ENCODE assay signal across 8 cellular contexts in the genomic region with DNA sequence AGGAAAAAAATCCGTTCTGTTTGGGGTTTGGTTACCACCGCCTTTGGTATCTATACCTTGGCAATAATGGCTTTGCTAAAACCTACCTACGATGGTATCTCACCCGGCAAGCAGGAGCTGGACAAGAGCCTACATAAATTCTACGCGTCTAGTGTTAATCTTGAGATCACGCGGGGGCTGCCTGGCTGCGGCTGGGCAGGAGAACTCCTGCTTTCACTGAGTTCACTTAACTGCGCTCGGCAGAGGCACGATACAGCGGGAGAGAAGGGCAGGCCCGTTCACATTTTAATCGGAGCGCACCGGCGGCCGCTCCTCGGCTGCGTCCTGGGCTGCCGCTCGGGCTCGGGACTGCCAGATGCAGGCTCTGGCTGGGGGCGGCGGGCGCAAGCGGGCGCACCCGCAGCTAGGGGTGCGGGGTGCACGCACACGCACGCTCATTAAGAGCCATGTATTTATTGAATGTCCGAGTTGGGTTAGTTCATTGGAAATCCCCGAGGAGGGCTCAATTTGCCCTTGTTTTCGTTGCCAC. TPM values are rescaled to one million over a fixed set of nuclear protein-coding genes. Genes with fewer than 3 reads are reported as not detected.
DNase-seq lines count a peak whose midpoint lies in the region; ATAC-seq and TF ChIP-seq lines count a peak whose summit lies in the region.

No MANE protein-coding gene starts in this region.

- H3K9me3 ChIP-seq in thoracic aorta = no peaks in the 10 kb centered on the region

- peak; percentile 26 to 38 for ATAC-seq in activated T-cell treated with anti-CD3 and anti-CD28 coated beads, Interleukin-2, amount 50 U/mL, for 72 hours (replicated peaks in 1 of 2)
- ATAC-seq in thoracic aorta (ENCODE audit: insufficient number of reproducible peaks, low FRiP score, low read depth) (no peak), HG03175 (IDR thresholded peaks at IDR 0.05; ENCODE audit: unreplicated experiment) (no peak), omental fat pad (ENCODE audit: low FRiP score) (no peak)

- H3K4me1 Mint-ChIP-seq in activated T-cell treated with anti-CD3 and anti-CD28 coated beads, Interleukin-2, amount 50 U/mL, for 72 hours (ENCODE audit: low read depth) = peaks cover 45% of the 10 kb centered on the region

- TF ChIP-seq CTCF in kidney epithelial cell (IDR thresholded peaks at IDR 0.05; ENCODE audit: insufficient read depth, low read length, poor library complexity, severe bottlenecking) = no peak
- TF ChIP-seq CTCF in thoracic aorta (IDR thresholded peaks at IDR 0.05) = no peak
- no peak for TF ChIP-seq CTCF in omental fat pad (IDR thresholded peaks at IDR 0.05)

- peak overlapping the region in 1 of 2 donors; percentile 32 for H3K27ac ChIP-seq in thoracic aorta

- peaks cover 79% of the 10 kb centered on the region for H3K27me3 Mint-ChIP-seq in activated T-cell treated with anti-CD3 and anti-CD28 coated beads, Interleukin-2, amount 50 U/mL, for 72 hours (ENCODE audit: low read depth)

- peak overlapping the region; percentile 93 to 99 for H3K4me3 Mint-ChIP-seq in activated T-cell treated with anti-CD3 and anti-CD28 coated beads, Interleukin-2, amount 50 U/mL, for 72 hours

- peak; percentile 61 for DNase-seq in activated effector memory CD4-positive, alpha-beta T cell treated with anti-CD3 and anti-CD28 coated beads, Interleukin-2, amount 50 U/mL, for 16 hours
- DNase-seq in activated effector memory CD4-positive, alpha-beta T cell treated with Interleukin-2 at 50 U/mL for 16 hours = no peak
- no peak for DNase-seq in activated T-cell treated with anti-CD3 and anti-CD28 coated beads, Interleukin-2, amount 50 U/mL, for 72 hours
- DNase-seq in kidney epithelial cell (ENCODE audit: low read depth) = no peak
- no peak for DNase-seq in thoracic aorta (ENCODE audit: low spot score)
- no peak for DNase-seq in omental fat pad (ENCODE audit: low spot score)
- no peak for DNase-seq in HuH-7 (ENCODE audit: low spot score)

- H3K9me3 Mint-ChIP-seq in activated T-cell treated with anti-CD3 and anti-CD28 coated beads, Interleukin-2, amount 50 U/mL, for 72 hours = no peaks in the 10 kb centered on the region

- peaks cover 0 to 25% of the 10 kb centered on the region in 2 donors for H3K4me1 ChIP-seq in thoracic aorta (ENCODE audit: control insufficient read depth in 1 of 2, low read depth in 2 of 2)

- H3K27ac Mint-ChIP-seq in activated T-cell treated with anti-CD3 and anti-CD28 coated beads, Interleukin-2, amount 50 U/mL, for 72 hours = no peak overlapping the region

- peaks cover 6 to 10% of the 10 kb centered on the region in 2 donors for H3K36me3 Mint-ChIP-seq in activated T-cell treated with anti-CD3 and anti-CD28 coated beads, Interleukin-2, amount 50 U/mL, for 72 hours (ENCODE audit: insufficient read depth in 2 of 2)

- H3K36me3 ChIP-seq in kidney epithelial cell (ENCODE audit: control insufficient read depth, insufficient read depth, low read length) = no peaks in the 10 kb centered on the region
- H3K36me3 ChIP-seq in thoracic aorta = no peaks in the 10 kb centered on the region

- H3K4me3 ChIP-seq in kidney epithelial cell (ENCODE audit: low read depth, low read length) (peak overlapping the region; percentile 51), thoracic aorta (peak overlapping the region; percentile 80)

- H3K27me3 ChIP-seq in kidney epithelial cell (ENCODE audit: control insufficient read depth, insufficient read depth, low read length) (peaks cover 33% of the 10 kb centered on the region), thoracic aorta (replicated peaks; ENCODE audit: insufficient read depth) (no peaks in the 10 kb centered on the region)

RNA-seq across cellular contexts. Expression of a gene that starts 1.7 kb away (rescaled TPM):
- not detected for total RNA-seq in activated T-cell treated with anti-CD3 and anti-CD28 coated beads, Interleukin-2, amount 50 U/mL, for 72 hours
- 18.2 and 19.0 TPM in 2 replicates for total RNA-seq in kidney epithelial cell
- total RNA-seq in thoracic aorta = 1 to 10 TPM; 1.4 to 2.0 TPM
- total RNA-seq in omental fat pad = not detected

Comparison
In these comparisons a context has a peak if more than half of its experiments do, and no peak if none do; other contexts are left out.
1. ATAC-seq: peak in activated T-cell treated with anti-CD3 and anti-CD28 coated beads, Interleukin-2, amount 50 U/mL, for 72 hours (2 of 2); none in thoracic aorta (single experiment), HG03175 (single experiment) and omental fat pad (single experiment).